ENCODE assay signal across 10 cellular contexts in the genomic region with DNA sequence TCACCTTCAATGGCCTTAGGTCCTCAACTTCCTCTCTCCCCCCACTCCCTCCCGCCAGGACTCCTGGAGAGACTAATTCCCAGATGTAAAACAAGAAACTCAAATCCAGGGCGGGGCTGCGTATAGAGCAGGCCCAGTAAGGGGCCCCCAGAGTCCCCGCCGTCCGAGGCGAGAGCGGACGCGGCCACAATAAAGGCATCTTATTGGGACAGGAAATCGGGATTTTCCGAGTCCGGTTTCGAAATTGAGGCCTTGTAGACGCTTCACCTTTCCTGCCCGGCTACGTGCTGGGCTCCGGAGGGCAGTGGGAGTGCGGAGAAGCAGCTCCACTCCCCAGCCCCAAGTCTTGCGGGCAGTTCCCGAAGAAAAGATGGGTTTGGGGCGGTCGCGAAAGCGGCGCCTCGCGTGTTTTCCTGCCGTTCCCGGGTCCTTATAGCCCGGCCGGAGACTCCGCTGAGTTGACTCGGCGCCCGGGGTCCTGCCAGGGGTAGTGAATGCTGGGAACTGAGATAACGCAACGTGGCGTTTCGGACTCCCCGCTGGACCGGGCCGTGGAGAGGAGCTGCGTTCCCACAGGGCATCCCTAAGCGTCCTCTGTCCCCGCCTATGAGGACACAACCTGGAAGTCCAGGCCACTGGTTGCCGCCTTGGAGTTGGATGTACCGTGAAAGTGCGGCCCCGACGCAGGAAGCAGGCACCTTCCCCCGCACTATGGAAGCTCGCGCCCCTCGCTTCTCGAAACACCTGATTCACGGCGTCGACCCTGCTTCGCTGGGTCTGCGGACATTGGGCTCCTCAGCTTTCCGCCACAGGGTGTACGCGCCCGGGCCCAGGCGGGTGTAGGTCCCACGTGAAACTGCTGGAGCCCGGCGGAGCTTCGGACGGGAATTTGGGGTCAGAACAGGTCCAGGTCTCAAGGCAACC. TPM values are rescaled to one million over a fixed set of nuclear protein-coding genes. Genes with fewer than 3 reads are reported as not detected.
DNase-seq lines count a peak whose midpoint lies in the region; ATAC-seq and TF ChIP-seq lines count a peak whose summit lies in the region.
"Had no signal": no experiment of that assay in that cellular context is flagged by ENCODE, and none has a peak within 500 bp of the region (broad histone marks: within the 10 kb centered on the region; RNA-seq: fewer than 3 reads in every experiment).

No MANE protein-coding gene starts in this region.

- H3K27ac Mint-ChIP-seq in stimulated activated memory B cell treated with anti-CD40 and anti-IgM and Interleukin-4, amounts not matched to agents 10 μg/mL and 1 μg/mL and 100 μg/mL, for 72 hours, result no peak overlapping the region
- no peak overlapping the region for H3K27ac Mint-ChIP-seq in CD14-positive monocyte

- H3K4me3 Mint-ChIP-seq in stimulated activated memory B cell treated with anti-CD40 and anti-IgM and Interleukin-4, amounts not matched to agents 10 μg/mL and 1 μg/mL and 100 μg/mL, for 72 hours, result peak overlapping the region; percentile 38
- peak overlapping the region in 1 of 2 donors; percentile 82 for H3K4me3 Mint-ChIP-seq in CD14-positive monocyte

- H3K36me3 Mint-ChIP-seq in stimulated activated memory B cell treated with anti-CD40 and anti-IgM and Interleukin-4, amounts not matched to agents 10 μg/mL and 1 μg/mL and 100 μg/mL, for 72 hours, result no peaks in the 10 kb centered on the region
- no peaks in the 10 kb centered on the region for H3K36me3 Mint-ChIP-seq in CD14-positive monocyte

- intact Hi-C loops in PC-9 (cut with micrococcal nuclease; ENCODE audit: unreplicated experiment), result no loop called here
- intact Hi-C loops in left lung (cut with DNase I), result no loop called here
- intact Hi-C loops in CD14-positive monocyte (cut with micrococcal nuclease), result no loop called here

- H3F3A ChIP-seq in PC-9 (ENCODE audit: insufficient read depth, low read depth), result no peaks in the 10 kb centered on the region

- no peak overlapping the region for H2AFZ ChIP-seq in PC-9

- H3K27me3 ChIP-seq in PC-9 (ENCODE audit: insufficient read depth, low read depth), result peaks cover 78% of the 10 kb centered on the region
- H3K27me3 ChIP-seq in left lung, result peaks cover 57 to 97% of the 10 kb centered on the region in 2 donors

- no peak overlapping the region for H3K4me3 ChIP-seq in PC-9
- peak overlapping the region; percentile 37 for H3K4me3 ChIP-seq in choroid plexus epithelial cell (ENCODE audit: low read depth, low read length)
- H3K4me3 ChIP-seq in left lung, result peak overlapping the region in 1 of 2 donors; percentile 8

- ATAC-seq in left lung (peak; percentile 22), GM19455 (IDR thresholded peaks at IDR 0.05; ENCODE audit: unreplicated experiment) (no peak)
- no peak for ATAC-seq in stimulated activated memory B cell treated with anti-CD40 and anti-IgM and Interleukin-4, amounts not matched to agents 10 μg/mL and 1 μg/mL and 100 μg/mL, for 72 hours
- ATAC-seq: HCT116, Panc1 had no signal

- TF ChIP-seq CTCF in PC-9 (conservative IDR thresholded peaks at IDR 0.05) (no peak), choroid plexus epithelial cell (conservative IDR thresholded peaks at IDR 0.05; ENCODE audit: low read depth, low read length) (no peak), left lung (IDR thresholded peaks at IDR 0.05) (no peak), CD14-positive monocyte (IDR thresholded peaks at IDR 0.05) (no peak)

- peaks cover 89% of the 10 kb centered on the region for H3K27me3 Mint-ChIP-seq in stimulated activated memory B cell treated with anti-CD40 and anti-IgM and Interleukin-4, amounts not matched to agents 10 μg/mL and 1 μg/mL and 100 μg/mL, for 72 hours
- peaks cover 84 to 94% (median 88%) of the 10 kb centered on the region in 3 donors for H3K27me3 Mint-ChIP-seq in CD14-positive monocyte (ENCODE audit: low read depth in 3 of 3)

- H3K4me2 ChIP-seq in PC-9, result peak overlapping the region; percentile 29; the same call in 1 of the 2 replicates

- no peaks in the 10 kb centered on the region for H3K9me2 ChIP-seq in PC-9 (ENCODE audit: insufficient read depth)

- no peaks in the 10 kb centered on the region for H4K20me1 ChIP-seq in PC-9 (ENCODE audit: insufficient read depth)

- H3K4me1 ChIP-seq in PC-9 (replicated peaks; ENCODE audit: insufficient read depth) (no peaks in the 10 kb centered on the region), left lung (peaks cover 7 to 21% of the 10 kb centered on the region in 2 donors)

- POLR2A ChIA-PET in PC-9 (lab: Charles Lee; ENCODE audit: unreplicated experiment), result interaction anchor here (0.5 kb wide), 1 partner anchor 80 kb away, joined by 3 read pairs; no protein-coding TSS in a partner anchor

- no peaks in the 10 kb centered on the region for H3K9me3 Mint-ChIP-seq in stimulated activated memory B cell treated with anti-CD40 and anti-IgM and Interleukin-4, amounts not matched to agents 10 μg/mL and 1 μg/mL and 100 μg/mL, for 72 hours
- peaks cover 0 to 19% (median 4%) of the 10 kb centered on the region in 7 donors for H3K9me3 Mint-ChIP-seq in CD14-positive monocyte

- H3K4me1 Mint-ChIP-seq in stimulated activated memory B cell treated with anti-CD40 and anti-IgM and Interleukin-4, amounts not matched to agents 10 μg/mL and 1 μg/mL and 100 μg/mL, for 72 hours, result peaks cover 28% of the 10 kb centered on the region
- H3K4me1 Mint-ChIP-seq in CD14-positive monocyte, result peaks cover 20% of the 10 kb centered on the region

- H3K9me3 ChIP-seq in PC-9 (ENCODE audit: insufficient read depth, low read depth) (no peaks in the 10 kb centered on the region), left lung (no peaks in the 10 kb centered on the region)

- H3K79me2 ChIP-seq in PC-9 (ENCODE audit: low read depth), result no peaks in the 10 kb centered on the region

- DNase-seq in PC-9, result no peak
- DNase-seq in choroid plexus epithelial cell (ENCODE audit: low read depth), result no peak
- no peak for DNase-seq in left lung
- DNase-seq in CD14-positive monocyte (ENCODE audit: low spot score), result no peak
- DNase-seq in pons (ENCODE audit: low spot score), result no peak
- no peak for DNase-seq in HuH-7 (ENCODE audit: low spot score)

- CTCF ChIA-PET in PC-9 (lab: Charles Lee), result no interaction called here

- H3K27ac ChIP-seq in PC-9 (no peak overlapping the region), left lung (no peak overlapping the region)

- no TSS peak for BruUV-seq in PC-9 (replicated peaks; lab: Mats Ljungman, UMichigan)

- H3K36me3 ChIP-seq in PC-9 (ENCODE audit: low read depth) (no peaks in the 10 kb centered on the region), left lung (no peaks in the 10 kb centered on the region)

RNA-seq across cellular contexts. Expression of a gene that starts 4.8 kb away (rescaled TPM):
- total RNA-seq in PC-9 (2021), result not detected in 2 replicates
- total RNA-seq in left lung, result 1 to 10 TPM; 1.2 to 2.3 TPM
- not detected for polyA plus RNA-seq in CD14-positive monocyte

RNA-seq across cellular contexts. Expression of a gene that starts 45.3 kb away (rescaled TPM):
- total RNA-seq in PC-9 (2021), result 513 and 619 TPM in 2 replicates
- total RNA-seq in left lung, result 100 to 1,000 TPM; 131 to 228 TPM
- polyA plus RNA-seq in CD14-positive monocyte, result 100 to 1,000 TPM; 156 to 189 TPM

RNA-seq across cellular contexts. Expression of a gene that starts 58.8 kb away (rescaled TPM):
- total RNA-seq in PC-9 (2021) (not detected in 2 replicates), left lung (not detected)
- not detected for polyA plus RNA-seq in CD14-positive monocyte
